In the genomic region with DNA sequence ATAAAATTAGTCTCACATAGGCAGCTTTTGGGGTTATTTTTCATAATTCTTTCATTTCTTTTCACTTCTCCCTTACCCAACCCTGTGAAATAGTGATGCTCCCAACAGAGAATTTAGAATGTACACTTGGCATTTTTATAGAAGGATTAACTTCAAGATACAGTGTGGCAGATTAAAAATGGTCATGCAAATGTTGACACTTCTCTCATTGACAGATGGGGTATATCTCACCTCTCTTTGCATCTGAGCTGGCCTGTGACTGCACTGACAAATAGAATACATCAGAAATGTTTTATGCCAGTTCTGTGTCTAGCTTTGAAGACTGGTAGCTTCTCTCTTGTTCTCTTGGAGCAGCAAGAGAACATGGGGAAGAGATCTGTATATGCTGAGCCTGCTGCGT, we compare ENCODE assay signal across 19 cellular contexts.
DNase-seq lines count a peak whose midpoint lies in the region; ATAC-seq and TF ChIP-seq lines count a peak whose summit lies in the region.
"Had no signal": no experiment of that assay in that cellular context is flagged by ENCODE, and none has a peak within 500 bp of the region (broad histone marks: within the 10 kb centered on the region; RNA-seq: fewer than 3 reads in every experiment).

No MANE protein-coding gene starts in this region.

- CTCF ChIA-PET in PC-3 (lab: Charles Lee): no interaction called here

- H4K20me1 ChIP-seq in MM.1S (ENCODE audit: insufficient read depth, low read length) (no peaks in the 10 kb centered on the region), PC-3 (ENCODE audit: low read length) (no peaks in the 10 kb centered on the region)
- H4K20me1 ChIP-seq: BLaER1 had no signal

- H3K27ac ChIP-seq in MM.1S (ENCODE audit: low read length) (no peak overlapping the region), PC-3 (ENCODE audit: low read length) (no peak overlapping the region)
- H3K27ac ChIP-seq: BLaER1 had no signal

- H3K4me1 ChIP-seq in MM.1S (ENCODE audit: low read length): 0 out of 2 replicates have a peak, but pooled peaks cover 3% of the 10 kb centered on the region
- H3K4me1 ChIP-seq in PC-3 (ENCODE audit: insufficient read depth, low read length): no peaks in the 10 kb centered on the region; the same call in 1 of the 2 replicates
- peaks cover 4% of the 10 kb centered on the region for H3K4me1 ChIP-seq in BE2C
- H3K4me1 ChIP-seq: BLaER1 had no signal

- no peak overlapping the region; the same call in 1 of the 2 replicates for H3K9ac ChIP-seq in MM.1S (ENCODE audit: low read length)
- H3K9ac ChIP-seq in PC-3 (ENCODE audit: low read length): no peak overlapping the region
- H3K9ac ChIP-seq: BLaER1 had no signal

- POLR2A ChIA-PET in PC-3 (lab: Charles Lee; ENCODE audit: unreplicated experiment): no interaction called here

- intact Hi-C loops in PC-3 (cut with micrococcal nuclease): no loop called here

- peak overlapping the region; percentile 21 for H2AFZ ChIP-seq in MM.1S (ENCODE audit: low read length)
- H2AFZ ChIP-seq in PC-3 (ENCODE audit: low read length): 0 out of 2 replicates have a peak overlapping the region, but pooled peaks have one; percentile 9
- H2AFZ ChIP-seq: GM23338 had no signal

- ATAC-seq in PC-3: no peak
- no peak for ATAC-seq in GM21717 (IDR thresholded peaks at IDR 0.05; ENCODE audit: unreplicated experiment)
- ATAC-seq: GM23338, HCT116, K562 had no signal

- peak overlapping the region; percentile 73 for H3K4me2 ChIP-seq in MM.1S (ENCODE audit: low read depth, low read length)
- no peak overlapping the region for H3K4me2 ChIP-seq in PC-3 (ENCODE audit: low read length)
- H3K4me2 ChIP-seq: BLaER1, GM23338 had no signal

- no peaks in the 10 kb centered on the region for H3K36me3 ChIP-seq in MM.1S (replicated peaks; ENCODE audit: insufficient read depth, low read length)
- H3K36me3 ChIP-seq in PC-3 (ENCODE audit: low read depth, low read length): no peaks in the 10 kb centered on the region
- no peaks in the 10 kb centered on the region for H3K36me3 ChIP-seq in BE2C
- H3K36me3 ChIP-seq: BLaER1 had no signal

- DNase-seq in MM.1S (no peak), NCI-H69 (lab: John Stamatoyannopoulos, UW) (peak; percentile 9), PC-3 (no peak), DMS153 (lab: John Stamatoyannopoulos, UW) (no peak), BE2C (no peak)
- DNase-seq: ACHN; AML-193; Calu3; CD4-positive, alpha-beta memory T cell; DMS79; GDM1; H7; HFFc6; IMR-90 had no signal

- H3K27me3 ChIP-seq in MM.1S (replicated peaks; ENCODE audit: insufficient read depth, low read length) (no peaks in the 10 kb centered on the region), PC-3 (ENCODE audit: low read length) (no peaks in the 10 kb centered on the region), BE2C (no peaks in the 10 kb centered on the region)
- H3K27me3 ChIP-seq: BLaER1 had no signal

- H3K79me2 ChIP-seq in MM.1S (ENCODE audit: low read length) (no peaks in the 10 kb centered on the region), PC-3 (ENCODE audit: low read length) (no peaks in the 10 kb centered on the region)

- H3F3A ChIP-seq in MM.1S (ENCODE audit: insufficient read depth, low read length): peaks cover 9% of the 10 kb centered on the region; the same call in 1 of the 2 replicates
- H3F3A ChIP-seq in PC-3 (ENCODE audit: low read length, unreplicated experiment): no peaks in the 10 kb centered on the region

- H3K9me2 ChIP-seq in MM.1S (replicated peaks; ENCODE audit: insufficient read depth, low read length): no peaks in the 10 kb centered on the region
- H3K9me2 ChIP-seq in PC-3 (replicated peaks; ENCODE audit: low read length): no peaks in the 10 kb centered on the region

- BruUV-seq in PC-3 (replicated peaks; lab: Mats Ljungman, UMichigan): no TSS peak

- no peaks in the 10 kb centered on the region for H3K9me3 ChIP-seq in MM.1S (replicated peaks; ENCODE audit: insufficient read depth, low read length)
- no peaks in the 10 kb centered on the region for H3K9me3 ChIP-seq in PC-3 (ENCODE audit: low read length)
- no peaks in the 10 kb centered on the region for H3K9me3 ChIP-seq in BE2C

- no peak for TF ChIP-seq CTCF in MM.1S (IDR thresholded peaks at IDR 0.05; ENCODE audit: low read length)
- no peak for TF ChIP-seq CTCF in PC-3 (conservative IDR thresholded peaks at IDR 0.05; ENCODE audit: low read depth, low read length)
- TF ChIP-seq CTCF in BE2C (IDR thresholded peaks at IDR 0.05; ENCODE audit: low read depth, low read length): no peak

- H3K4me3 ChIP-seq in MM.1S (ENCODE audit: low read length) (peak overlapping the region; percentile 41; the same call in 1 of the 2 replicates), PC-3 (ENCODE audit: low read length) (no peak overlapping the region), BE2C (ENCODE audit: low read depth, low read length) (no peak overlapping the region)
- H3K4me3 ChIP-seq: BLaER1, GM23338, K562 had no signal
